ENCODE assay signal across 19 cellular contexts in the genomic region with DNA sequence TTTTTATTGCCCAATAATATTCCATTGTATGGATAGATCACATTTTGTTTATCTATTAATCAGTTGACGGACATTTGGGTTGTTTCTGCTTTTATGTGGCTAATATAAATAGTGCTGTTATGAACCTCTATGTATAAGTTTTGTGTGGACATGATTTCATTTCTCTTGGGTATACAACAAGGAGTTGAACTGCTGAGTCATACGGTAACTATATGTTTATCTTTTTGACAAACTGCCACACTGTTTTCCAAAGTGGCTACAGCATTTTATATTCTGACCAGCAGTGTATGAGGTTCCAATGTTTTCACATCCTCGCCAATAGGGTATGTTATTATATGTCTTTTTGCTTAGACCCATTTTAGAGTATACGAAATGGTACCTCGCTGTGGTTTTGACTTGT.
A peak's percentile ranks its signal among the peaks of the same experiment; 100 is the strongest.
DNase-seq lines count a peak whose midpoint lies in the region; ATAC-seq, FAIRE-seq and TF ChIP-seq lines count a peak whose summit lies in the region.
"Had no signal": no experiment of that assay in that cellular context is flagged by ENCODE, and none has a peak within 500 bp of the region (broad histone marks: within the 10 kb centered on the region; RNA-seq: fewer than 3 reads in every experiment).

No MANE protein-coding gene starts in this region.

- H3K27me3 Mint-ChIP-seq in activated T-cell treated with anti-CD3 and anti-CD28 coated beads, Interleukin-2, amount 50 U/mL, for 72 hours (ENCODE audit: low read depth): no peaks in the 10 kb centered on the region
- H3K27me3 Mint-ChIP-seq in activated naive CD8-positive, alpha-beta T cell treated with anti-CD3 and anti-CD28 coated beads for 36 hours: no peaks in the 10 kb centered on the region
- H3K27me3 Mint-ChIP-seq: CD4-positive, CD25-positive, alpha-beta regulatory T cell had no signal

- no peak overlapping the region for H3K18ac ChIP-seq in IMR-90 (ENCODE audit: low read depth, low read length)

- H2BK15ac ChIP-seq in IMR-90 (ENCODE audit: low read depth, low read length): no peak overlapping the region

- no peak overlapping the region for H3K56ac ChIP-seq in IMR-90 (ENCODE audit: extremely low read depth, insufficient read depth, low read length)

- H3K9me3 ChIP-seq in IMR-90 (ENCODE audit: control insufficient read depth, insufficient read depth, low read length): no peaks in the 10 kb centered on the region
- H3K9me3 ChIP-seq: SJSA1 had no signal

- no peaks in the 10 kb centered on the region for H3K4me1 Mint-ChIP-seq in activated T-cell treated with anti-CD3 and anti-CD28 coated beads, Interleukin-2, amount 50 U/mL, for 72 hours (ENCODE audit: low read depth)
- no peaks in the 10 kb centered on the region for H3K4me1 Mint-ChIP-seq in activated naive CD8-positive, alpha-beta T cell treated with anti-CD3 and anti-CD28 coated beads for 36 hours

- no peak overlapping the region for H3K4me3 Mint-ChIP-seq in activated T-cell treated with anti-CD3 and anti-CD28 coated beads, Interleukin-2, amount 50 U/mL, for 72 hours
- no peak overlapping the region for H3K4me3 Mint-ChIP-seq in activated naive CD8-positive, alpha-beta T cell treated with anti-CD3 and anti-CD28 coated beads for 36 hours
- H3K4me3 Mint-ChIP-seq: CD4-positive, CD25-positive, alpha-beta regulatory T cell had no signal

- no peak overlapping the region for H3K4me3 ChIP-seq in IMR-90 (ENCODE audit: insufficient read depth, low read depth, low read length)
- H3K4me3 ChIP-seq in bronchial epithelial cell (ENCODE audit: low read depth, low read length): no peak overlapping the region
- H3K4me3 ChIP-seq: SJSA1 had no signal

- H3K27me3 ChIP-seq in IMR-90 (ENCODE audit: control insufficient read depth, insufficient read depth, low read length) (no peaks in the 10 kb centered on the region), bronchial epithelial cell (ENCODE audit: control insufficient read depth, insufficient read depth, low read length) (no peaks in the 10 kb centered on the region)
- H3K27me3 ChIP-seq: SJSA1 had no signal

- ATAC-seq in IMR-90 (ENCODE audit: low read depth): no peak; the same call in 1 of the 2 replicates
- no peak for ATAC-seq in activated T-cell treated with anti-CD3 and anti-CD28 coated beads, Interleukin-2, amount 50 U/mL, for 72 hours (replicated peaks in 1 of 2)
- ATAC-seq in GM18907 (IDR thresholded peaks at IDR 0.05; ENCODE audit: unreplicated experiment): no peak
- ATAC-seq: HCT116, Right ventricle myocardium inferior had no signal

- in situ Hi-C loops in IMR-90 (cut with MboI; ENCODE audit: low sequenced_read_pairs): no loop called here

- H2BK20ac ChIP-seq in IMR-90 (ENCODE audit: low read depth, low read length): no peak overlapping the region

- no peaks in the 10 kb centered on the region for H3K9me3 Mint-ChIP-seq in activated T-cell treated with anti-CD3 and anti-CD28 coated beads, Interleukin-2, amount 50 U/mL, for 72 hours
- no peaks in the 10 kb centered on the region for H3K9me3 Mint-ChIP-seq in activated naive CD8-positive, alpha-beta T cell treated with anti-CD3 and anti-CD28 coated beads for 36 hours
- H3K9me3 Mint-ChIP-seq: CD4-positive, CD25-positive, alpha-beta regulatory T cell had no signal

- H4K5ac ChIP-seq in IMR-90 (ENCODE audit: low read depth, low read length): no peak overlapping the region

- H2AK9ac ChIP-seq in IMR-90 (replicated peaks; ENCODE audit: low read depth, low read length, poor library complexity): no peak overlapping the region

- TF ChIP-seq POLR2A in GM12891 (IDR thresholded peaks at IDR 0.05; ENCODE audit: low read depth, low read length) (no peak), IMR-90 (IDR thresholded peaks at IDR 0.05; ENCODE audit: low read depth, low read length) (no peak)

- H3K9ac ChIP-seq in IMR-90 (ENCODE audit: low read depth, low read length): no peak overlapping the region

- no peak overlapping the region for H4K8ac ChIP-seq in IMR-90 (ENCODE audit: low read depth in 2 of 2, low read length in 2 of 2)

- no peak overlapping the region for H2AFZ ChIP-seq in IMR-90 (replicated peaks; ENCODE audit: low read length, poor library complexity)

- H2BK5ac ChIP-seq in IMR-90 (ENCODE audit: low read depth, low read length, poor library complexity, severe bottlenecking): peak overlapping the region; percentile 26

- dilution Hi-C loops in IMR-90 (cut with HindIII; ENCODE audit: low sequenced_read_pairs, unreplicated experiment): no loop called here

- H3K36me3 ChIP-seq in IMR-90 (ENCODE audit: control insufficient read depth, insufficient read depth, low read length): peaks cover 1% of the 10 kb centered on the region; the same call in 1 of the 2 replicates
- H3K36me3 ChIP-seq in bronchial epithelial cell (ENCODE audit: control insufficient read depth, insufficient read depth, low read length): no peaks in the 10 kb centered on the region
- H3K36me3 ChIP-seq: SJSA1 had no signal

- intact Hi-C loops in IMR-90 (cut with micrococcal nuclease): no loop called here

- no peaks in the 10 kb centered on the region for H3K36me3 Mint-ChIP-seq in activated T-cell treated with anti-CD3 and anti-CD28 coated beads, Interleukin-2, amount 50 U/mL, for 72 hours (ENCODE audit: insufficient read depth in 2 of 2)
- peaks cover 12% of the 10 kb centered on the region for H3K36me3 Mint-ChIP-seq in activated naive CD8-positive, alpha-beta T cell treated with anti-CD3 and anti-CD28 coated beads for 36 hours

- no peak overlapping the region for H3K14ac ChIP-seq in IMR-90 (replicated peaks; ENCODE audit: low read depth, low read length)

- WGBS in IMR-90 (ENCODE audit: extremely low coverage in 2 of 2, insufficient read length in 1 of 2), 2 experiments: no CpG with 5 or more reads among the region's 5 CpGs

- no peaks in the 10 kb centered on the region for H3K4me1 ChIP-seq in IMR-90 (ENCODE audit: control insufficient read depth, insufficient read depth, low read length)
- H3K4me1 ChIP-seq: SJSA1 had no signal

- POLR2A ChIA-PET in IMR-90 (lab: Charles Lee; ENCODE audit: unreplicated experiment): no interaction called here

- H3K9me1 ChIP-seq in IMR-90 (ENCODE audit: insufficient read depth, low read length): no peaks in the 10 kb centered on the region

- H4K91ac ChIP-seq in IMR-90 (ENCODE audit: insufficient read depth, low read depth, low read length): no peak overlapping the region

- no peak overlapping the region for H3K27ac Mint-ChIP-seq in activated T-cell treated with anti-CD3 and anti-CD28 coated beads, Interleukin-2, amount 50 U/mL, for 72 hours
- no peak overlapping the region for H3K27ac Mint-ChIP-seq in activated naive CD8-positive, alpha-beta T cell treated with anti-CD3 and anti-CD28 coated beads for 36 hours
- H3K27ac Mint-ChIP-seq: CD4-positive, CD25-positive, alpha-beta regulatory T cell had no signal

- CTCF ChIA-PET in IMR-90 (lab: Yijun Ruan, JAX): interaction anchor here (0.7 kb wide), 1 partner anchor 646 kb away, joined by 4 read pairs; no protein-coding TSS in a partner anchor

- TF ChIP-seq CTCF in IMR-90 (conservative IDR thresholded peaks at IDR 0.05; ENCODE audit: low read depth, low read length) (no peak), bronchial epithelial cell (IDR thresholded peaks at IDR 0.05; ENCODE audit: insufficient read depth, low read length, severe bottlenecking) (no peak)

- H2AK5ac ChIP-seq in IMR-90 (ENCODE audit: low read depth, low read length): no peak overlapping the region

- BruUV-seq in IMR-90 (replicated peaks; lab: Mats Ljungman, UMichigan): no TSS peak

- no peak overlapping the region for H3K4me2 ChIP-seq in IMR-90 (ENCODE audit: low read depth, low read length)

- H3K23ac ChIP-seq in IMR-90 (ENCODE audit: low read depth, low read length): no peak overlapping the region

- no peak for TF ChIP-seq RAD21 in IMR-90 (IDR thresholded peaks at IDR 0.05; ENCODE audit: low read length)

- peak; percentile 43 for FAIRE-seq in GM12891 (lab: Jason Lieb, UNC)
- FAIRE-seq in bronchial epithelial cell (lab: Jason Lieb, UNC): no peak

- no peak overlapping the region for H3K4ac ChIP-seq in IMR-90 (ENCODE audit: low read depth, low read length)

- DNase-seq in GM12891 (ENCODE audit: insufficient read length, low spot score): no peak
- peak; percentile 45 for DNase-seq in IMR-90
- peak; percentile 8 for DNase-seq in bronchial epithelial cell (ENCODE audit: low read depth)
- peak; percentile 23 for DNase-seq in iris pigment epithelial cell (ENCODE audit: low read depth)
- DNase-seq in activated T-cell treated with anti-CD3 and anti-CD28 coated beads, Interleukin-2, amount 50 U/mL, for 72 hours: no peak
- DNase-seq in NCI-H146 (lab: John Stamatoyannopoulos, UW): no peak
- DNase-seq in activated naive CD8-positive, alpha-beta T cell treated with anti-CD3 and anti-CD28 coated beads for 36 hours: no peak
- DNase-seq: CD4-positive, CD25-positive, alpha-beta regulatory T cell; DND-41; GOT3; NCI-H1105; NCI-H2029 treated with DMSO at 0.1 percent for 48 hours; NCI-H226; NCI-H524; NCI-H774 had no signal

- H3K79me1 ChIP-seq in IMR-90 (ENCODE audit: low read depth in 1 of 2, low read length in 2 of 2): no peaks in the 10 kb centered on the region

- no peak overlapping the region for H2BK120ac ChIP-seq in IMR-90 (ENCODE audit: low read depth, low read length)

- no peaks in the 10 kb centered on the region for H4K20me1 ChIP-seq in IMR-90 (ENCODE audit: insufficient read depth, low read length)

- H3K27ac ChIP-seq in IMR-90 (ENCODE audit: insufficient read depth, low read length): no peak overlapping the region
- H3K27ac ChIP-seq: SJSA1 had no signal

TF ChIP-seq in GM12891, 5 proteins besides CTCF, POLR2A, EP300 and RAD21:
- TF ChIP-seq POLR2AphosphoS5 (IDR thresholded peaks at IDR 0.05; ENCODE audit: low read depth, low read length) (no peak), TAF1 (IDR thresholded peaks at IDR 0.05; ENCODE audit: low read depth, low read length) (no peak), SPI1 (IDR thresholded peaks at IDR 0.05; ENCODE audit: low read depth, low read length) (no peak), PAX5 (IDR thresholded peaks at IDR 0.05; ENCODE audit: insufficient read depth, low read length, severe bottlenecking) (no peak), POU2F2 (IDR thresholded peaks at IDR 0.05; ENCODE audit: low read depth, low read length) (no peak)

TF ChIP-seq in IMR-90, 13 proteins besides CTCF, POLR2A, EP300 and RAD21:
- TF ChIP-seq NFE2L2 (IDR thresholded peaks at IDR 0.05; ENCODE audit: low read depth, low read length): peak; percentile 72
- TF ChIP-seq BHLHE40 (IDR thresholded peaks at IDR 0.05; ENCODE audit: low read depth, low read length): no peak
- TF ChIP-seq MAFK (IDR thresholded peaks at IDR 0.05; ENCODE audit: low read depth, low read length): 0 out of 2 replicates have a peak, but pooled peaks have one; percentile 20
TF ChIP-seq in IMR-90: peak in this region for 2.

Comparison
In these comparisons a context has a peak if more than half of its experiments do, and no peak if none do; other contexts are left out.
1. DNase-seq: peak in IMR-90 (single experiment), bronchial epithelial cell (single experiment) and iris pigment epithelial cell (single experiment); none in GM12891 (single experiment), activated T-cell treated with anti-CD3 and anti-CD28 coated beads, Interleukin-2, amount 50 U/mL, for 72 hours (0 of 2), NCI-H146 (single experiment) and activated naive CD8-positive, alpha-beta T cell treated with anti-CD3 and anti-CD28 coated beads for 36 hours (single experiment).